Comparison of ENCODE assay signal across 14 cellular contexts in the genomic region with DNA sequence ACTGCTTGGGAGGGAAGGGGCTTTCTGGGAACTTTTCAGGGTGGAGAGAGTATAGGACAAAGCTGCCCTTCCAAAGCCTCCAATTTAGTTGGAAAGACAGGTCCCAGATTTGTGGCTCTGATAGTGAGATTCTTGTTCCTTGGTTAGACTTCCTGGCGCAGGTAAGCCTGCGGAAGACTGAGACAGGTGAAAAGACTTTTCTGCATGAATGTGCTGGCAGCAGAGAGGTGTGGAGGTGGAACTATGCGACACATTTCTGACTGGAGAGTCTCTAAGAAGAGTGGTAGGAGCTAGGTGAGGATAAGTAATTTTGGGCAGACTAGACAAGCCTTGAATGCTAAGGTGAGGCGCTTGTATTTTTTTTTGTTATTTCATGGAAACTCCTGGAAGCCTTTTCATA. TPM values are rescaled to one million over a fixed set of nuclear protein-coding genes. Genes with fewer than 3 reads are reported as not detected.
A peak's percentile ranks its signal among the peaks of the same experiment; 100 is the strongest.
DNase-seq lines count a peak whose midpoint lies in the region; ATAC-seq and TF ChIP-seq lines count a peak whose summit lies in the region.
"Had no signal": no experiment of that assay in that cellular context is flagged by ENCODE, and none has a peak within 500 bp of the region (broad histone marks: within the 10 kb centered on the region; RNA-seq: fewer than 3 reads in every experiment).

No MANE protein-coding gene starts in this region.

- H3K4me3 ChIP-seq in neural progenitor cell (no peak overlapping the region), right lobe of liver (no peak overlapping the region)
- H3K4me3 ChIP-seq: left lung had no signal

- H3K9me3 Mint-ChIP-seq in activated CD4-positive, alpha-beta T cell treated with anti-CD3 and anti-CD28 coated beads, Interleukin-2, amount 10 ng/mL, durations not matched to agents 7 days and 5 days = no peaks in the 10 kb centered on the region
- H3K9me3 Mint-ChIP-seq in IgD-negative memory B cell (no peaks in the 10 kb centered on the region), neural progenitor cell (peaks cover 2% of the 10 kb centered on the region)
- H3K9me3 Mint-ChIP-seq in central memory CD8-positive, alpha-beta T cell = no peaks in the 10 kb centered on the region
- H3K9me3 Mint-ChIP-seq: endodermal cell had no signal

- H3K36me3 ChIP-seq in neural progenitor cell = no peaks in the 10 kb centered on the region
- peaks cover 0 to 5% (median 0%) of the 10 kb centered on the region in 4 donors for H3K36me3 ChIP-seq in right lobe of liver

- H3K27ac ChIP-seq in neural progenitor cell (no peak overlapping the region), right lobe of liver (no peak overlapping the region)
- H3K27ac ChIP-seq: left lung had no signal

- POLR2A ChIA-PET in activated CD4-positive, alpha-beta T cell treated with anti-CD3 and anti-CD28 coated beads, Interleukin-2, amount 10 ng/mL, durations not matched to agents 7 days and 5 days (lab: Charles Lee) = no interaction called here

- no peak overlapping the region for H3K4me3 Mint-ChIP-seq in activated CD4-positive, alpha-beta T cell treated with anti-CD3 and anti-CD28 coated beads, Interleukin-2, amount 10 ng/mL, durations not matched to agents 7 days and 5 days
- H3K4me3 Mint-ChIP-seq in IgD-negative memory B cell = peak overlapping the region in 2 of 4 donors; percentile 8 to 11
- H3K4me3 Mint-ChIP-seq in central memory CD8-positive, alpha-beta T cell = no peak overlapping the region
- peak overlapping the region; percentile 30 for H3K4me3 Mint-ChIP-seq in neural progenitor cell
- H3K4me3 Mint-ChIP-seq: endodermal cell had no signal

- ATAC-seq in central memory CD8-positive, alpha-beta T cell (replicated peaks; ENCODE audit: extremely low read depth, poor library complexity, severe bottlenecking) = no peak
- no peak for ATAC-seq in right lobe of liver

- H3K4me1 Mint-ChIP-seq in activated CD4-positive, alpha-beta T cell treated with anti-CD3 and anti-CD28 coated beads, Interleukin-2, amount 10 ng/mL, durations not matched to agents 7 days and 5 days = peaks cover 47% of the 10 kb centered on the region
- H3K4me1 Mint-ChIP-seq in IgD-negative memory B cell (peaks cover 5 to 12% (median 8%) of the 10 kb centered on the region in 3 donors), neural progenitor cell (peaks cover 28% of the 10 kb centered on the region)
- peaks cover 34% of the 10 kb centered on the region for H3K4me1 Mint-ChIP-seq in central memory CD8-positive, alpha-beta T cell

- no peaks in the 10 kb centered on the region for H3K79me2 ChIP-seq in neural progenitor cell (ENCODE audit: low read depth)

- H4K20me1 ChIP-seq in neural progenitor cell (ENCODE audit: low read depth) = no peaks in the 10 kb centered on the region

- peak overlapping the region; percentile 61 for H3K4me2 ChIP-seq in neural progenitor cell

- intact Hi-C loops in right lobe of liver (cut with DNase I) = no loop called here

- H3K9me3 ChIP-seq in neural progenitor cell (ENCODE audit: low read depth) (no peaks in the 10 kb centered on the region), right lobe of liver (no peaks in the 10 kb centered on the region)
- H3K9me3 ChIP-seq: left lung had no signal

- WGBS in right lobe of liver (ENCODE audit: insufficient coverage, low coverage, low lambda C conversion rate, missing lambda C conversion rate) = 98% methylated on average over 4 of the region's 4 CpGs

- H3K27me3 Mint-ChIP-seq in activated CD4-positive, alpha-beta T cell treated with anti-CD3 and anti-CD28 coated beads, Interleukin-2, amount 10 ng/mL, durations not matched to agents 7 days and 5 days = no peaks in the 10 kb centered on the region
- no peaks in the 10 kb centered on the region for H3K27me3 Mint-ChIP-seq in IgD-negative memory B cell
- H3K27me3 Mint-ChIP-seq in central memory CD8-positive, alpha-beta T cell = no peaks in the 10 kb centered on the region
- H3K27me3 Mint-ChIP-seq in neural progenitor cell (ENCODE audit: insufficient read depth, low read depth) = peaks cover 7% of the 10 kb centered on the region

- peak overlapping the region; percentile 58 for H3K27ac Mint-ChIP-seq in activated CD4-positive, alpha-beta T cell treated with anti-CD3 and anti-CD28 coated beads, Interleukin-2, amount 10 ng/mL, durations not matched to agents 7 days and 5 days
- H3K27ac Mint-ChIP-seq in IgD-negative memory B cell (peak overlapping the region; percentile 49 to 90 (median 51)), neural progenitor cell (peak overlapping the region; percentile 87)
- H3K27ac Mint-ChIP-seq in central memory CD8-positive, alpha-beta T cell (ENCODE audit: low read depth) = peak overlapping the region; percentile 50

- H2AFZ ChIP-seq in neural progenitor cell (replicated peaks) = no peak overlapping the region

- TF ChIP-seq CTCF in neural progenitor cell (IDR thresholded peaks at IDR 0.05) = no peak
- no peak for TF ChIP-seq CTCF in right lobe of liver (IDR thresholded peaks at IDR 0.05)

- no peak for DNase-seq in activated CD4-positive, alpha-beta T cell treated with anti-CD3 and anti-CD28 coated beads, Interleukin-2, amount 10 ng/mL, durations not matched to agents 7 days and 5 days
- no peak for DNase-seq in activated CD4-positive, alpha-beta T cell treated with anti-CD3 and anti-CD28 coated beads for 1 hour
- DNase-seq in central memory CD8-positive, alpha-beta T cell (ENCODE audit: low spot score in 2 of 2) = no peak
- DNase-seq in neural progenitor cell (ENCODE audit: low spot score) (no peak), DMS114 treated with DMSO at 0.1 percent for 48 hours (lab: John Stamatoyannopoulos, UW; ENCODE audit: unreplicated experiment) (no peak), HuH-7 (ENCODE audit: low spot score) (no peak), right lobe of liver (no peak)
- DNase-seq: activated CD4-positive, alpha-beta T cell treated with anti-CD3 and anti-CD28 coated beads for 4 hours; activated effector memory CD4-positive, alpha-beta T cell treated with anti-CD3 and anti-CD28 coated beads, Interleukin-2, amount 50 U/mL, for 16 hours; foreskin fibroblast; left lung; NCI-H510A treated with DMSO at 0.1 percent for 48 hours had no signal

- peaks cover 21% of the 10 kb centered on the region for H3K27me3 ChIP-seq in neural progenitor cell
- H3K27me3 ChIP-seq in right lobe of liver = no peaks in the 10 kb centered on the region
- H3K27me3 ChIP-seq: left lung had no signal

- H3F3A ChIP-seq in neural progenitor cell (ENCODE audit: low read depth) = peaks cover 31% of the 10 kb centered on the region

- CTCF ChIA-PET in activated CD4-positive, alpha-beta T cell treated with anti-CD3 and anti-CD28 coated beads, Interleukin-2, amount 10 ng/mL, durations not matched to agents 7 days and 5 days (lab: Charles Lee) = interaction anchor here (6.0 kb wide), 1 partner anchor 10 kb away, joined by 39 read pairs; no protein-coding TSS in a partner anchor

- peaks cover 67% of the 10 kb centered on the region for H3K36me3 Mint-ChIP-seq in activated CD4-positive, alpha-beta T cell treated with anti-CD3 and anti-CD28 coated beads, Interleukin-2, amount 10 ng/mL, durations not matched to agents 7 days and 5 days (ENCODE audit: low read depth)
- peaks cover 5% of the 10 kb centered on the region for H3K36me3 Mint-ChIP-seq in IgD-negative memory B cell
- peaks cover 34% of the 10 kb centered on the region for H3K36me3 Mint-ChIP-seq in central memory CD8-positive, alpha-beta T cell (ENCODE audit: insufficient read depth)
- H3K36me3 Mint-ChIP-seq in neural progenitor cell = peaks cover 7% of the 10 kb centered on the region

- TF ChIP-seq POLR2A in right lobe of liver (IDR thresholded peaks at IDR 0.05) = no peak

- H3K9ac ChIP-seq in neural progenitor cell = no peak overlapping the region

- H3K4me1 ChIP-seq in neural progenitor cell = peaks cover 18% of the 10 kb centered on the region
- peaks cover 0 to 25% (median 11%) of the 10 kb centered on the region in 4 donors for H3K4me1 ChIP-seq in right lobe of liver

RNA-seq across cellular contexts. Expression of gene NANS, which starts 29.9 kb away (rescaled TPM):
- 10 to 100 TPM; 37.2 to 38.3 TPM for total RNA-seq in activated CD4-positive, alpha-beta T cell treated with anti-CD3 and anti-CD28 coated beads, Interleukin-2, amount 10 ng/mL, durations not matched to agents 7 days and 5 days
- polyA plus RNA-seq in IgD-negative memory B cell = 26.9 TPM
- total RNA-seq in neural progenitor cell (ENCODE audit: low replicate concordance) (13.0 and 17.0 TPM in 2 replicates), right lobe of liver (10 to 100 TPM; 16.4 to 43.2 (median 30.2) TPM)

RNA-seq across cellular contexts. Expression of gene TRIM14, which starts 32.6 kb away (rescaled TPM):
- total RNA-seq in activated CD4-positive, alpha-beta T cell treated with anti-CD3 and anti-CD28 coated beads, Interleukin-2, amount 10 ng/mL, durations not matched to agents 7 days and 5 days = 100 to 1,000 TPM; 116 to 124 TPM
- polyA plus RNA-seq in IgD-negative memory B cell = 43.0 TPM
- total RNA-seq in neural progenitor cell (ENCODE audit: low replicate concordance) = 0.17 and 2.7 TPM in 2 replicates
- total RNA-seq in right lobe of liver = 10 to 100 TPM; 22.6 to 34.6 (median 27.3) TPM
